14 cellular contexts compared by ENCODE assay signal in the genomic region with DNA sequence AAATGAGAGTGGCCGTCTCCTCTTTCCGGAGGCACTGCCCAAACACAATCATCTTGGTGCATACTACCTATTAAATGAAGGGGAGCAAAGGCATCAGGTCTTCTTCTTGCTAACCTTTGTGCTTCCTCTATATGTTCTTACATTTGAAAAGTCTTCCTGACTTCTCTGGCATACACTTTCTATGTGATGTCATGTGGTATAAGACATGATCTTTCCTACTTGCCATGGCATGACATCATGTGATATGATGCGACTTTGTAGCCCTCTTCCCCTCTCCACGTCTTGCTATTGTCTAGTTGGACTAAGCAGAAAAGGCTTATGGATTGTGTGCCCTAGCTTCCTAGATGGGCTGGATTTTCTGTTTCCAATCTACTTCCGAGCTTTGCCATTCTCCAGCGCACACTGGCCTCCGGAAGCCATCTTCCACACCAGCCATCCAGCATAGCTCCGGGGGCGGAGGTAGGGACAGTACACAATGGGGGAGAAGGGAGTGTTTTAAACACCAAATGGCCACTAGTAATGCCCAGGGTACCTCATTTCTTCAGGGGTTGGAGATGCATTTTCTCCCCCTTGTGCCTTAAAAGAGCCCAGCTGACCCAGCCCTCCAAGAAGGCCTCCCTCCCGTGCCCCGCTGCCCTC.
"Had no signal": no experiment of that assay in that cellular context is flagged by ENCODE, and none has a peak within 500 bp of the region (broad histone marks: within the 10 kb centered on the region; RNA-seq: fewer than 3 reads in every experiment).

No MANE protein-coding gene starts in this region.

- H3K27me3 ChIP-seq: dorsolateral prefrontal cortex, ovary, sigmoid colon, stomach, transverse colon had no signal

- H3K27ac ChIP-seq: dorsolateral prefrontal cortex, ovary, sigmoid colon, stomach, transverse colon had no signal

- H3K27ac Mint-ChIP-seq: activated CD4-positive, alpha-beta memory T cell treated with anti-CD3 and anti-CD28 coated beads, Interleukin-2, amount 10 ng/mL, durations not matched to agents 7 days and 5 days had no signal

- H3K4me3 ChIP-seq: dorsolateral prefrontal cortex, lung, ovary, sigmoid colon, stomach, transverse colon had no signal

- H3K27me3 Mint-ChIP-seq: activated CD4-positive, alpha-beta memory T cell treated with anti-CD3 and anti-CD28 coated beads, Interleukin-2, amount 10 ng/mL, durations not matched to agents 7 days and 5 days had no signal

- H3K36me3 ChIP-seq: ovary, sigmoid colon, stomach, transverse colon had no signal

- H3K4me3 Mint-ChIP-seq: activated CD4-positive, alpha-beta memory T cell treated with anti-CD3 and anti-CD28 coated beads, Interleukin-2, amount 10 ng/mL, durations not matched to agents 7 days and 5 days; endodermal cell had no signal

- H3K9me3 Mint-ChIP-seq: activated CD4-positive, alpha-beta memory T cell treated with anti-CD3 and anti-CD28 coated beads, Interleukin-2, amount 10 ng/mL, durations not matched to agents 7 days and 5 days; endodermal cell had no signal

- DNase-seq: activated CD4-positive, alpha-beta memory T cell treated with anti-CD3 and anti-CD28 coated beads, Interleukin-2, amount 10 ng/mL, durations not matched to agents 7 days and 5 days; activated CD4-positive, alpha-beta T cell treated with anti-CD3 and anti-CD28 coated beads for 4 hours; activated gamma-delta T cell; activated T-cell treated with anti-CD3 and anti-CD28 coated beads, Interleukin-2, amount 50 U/mL, for 48 hours; kidney glomerular epithelial cell; stimulated activated CD4-positive, alpha-beta T cell treated with anti-CD3 and anti-CD28 coated beads, Interleukin-1b, Interleukin-23, amount 100 ng/mL, for 48 hours; T-helper 2 cell had no signal

- H3K9me3 ChIP-seq: ovary, sigmoid colon, stomach, transverse colon had no signal
